1 cellular context compared by ENCODE assay signal in the genomic region with DNA sequence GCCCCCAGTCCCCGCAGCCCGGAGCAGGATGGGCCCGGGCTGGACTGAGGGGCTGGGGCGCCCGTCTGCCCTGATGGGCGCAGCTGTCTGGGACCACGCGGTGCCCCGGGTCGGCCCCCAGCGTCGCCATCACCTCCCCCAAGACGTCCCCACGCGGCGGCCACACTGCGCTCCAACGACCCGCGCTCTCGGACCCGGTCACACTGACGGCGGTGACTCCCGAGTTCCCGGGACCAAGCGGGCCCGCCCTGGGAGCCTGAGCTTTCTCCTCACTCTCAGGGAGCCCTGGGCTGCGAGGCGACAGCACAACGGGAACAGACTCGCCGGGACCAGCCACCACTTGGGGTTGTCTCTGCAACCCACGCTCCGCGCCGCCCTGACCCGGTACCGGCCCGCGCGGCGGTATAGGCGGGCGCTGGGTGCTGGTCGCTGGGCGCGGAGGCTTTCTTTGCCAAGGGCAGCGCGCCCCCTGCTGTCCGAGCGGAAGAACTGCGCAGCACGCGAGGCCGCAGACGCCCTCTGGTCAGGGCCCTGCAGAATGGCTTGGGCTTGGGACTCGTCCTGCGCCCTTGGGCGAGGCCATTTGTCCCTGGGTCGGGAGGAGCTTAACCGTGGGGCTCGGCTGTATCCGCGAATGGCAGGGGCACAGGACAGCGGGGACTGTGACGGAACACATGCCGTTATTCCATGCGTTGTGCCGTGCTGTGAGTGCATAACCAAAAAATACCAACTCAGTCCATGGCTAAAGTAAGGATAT.
TF ChIP-seq lines count a peak whose summit lies in the region.

No MANE protein-coding gene starts in this region.

TF ChIP-seq in HepG2, 621 proteins besides CTCF, POLR2A, EP300 and RAD21 (continued from another document and continues in another):
- TF ChIP-seq ARID5B (CRISPR knock-in tag; IDR thresholded peaks at IDR 0.05) (peak; percentile 54), ZNF570 (CRISPR knock-in tag; IDR thresholded peaks at IDR 0.05; ENCODE audit: borderline replicate concordance) (no peak), PATZ1 (CRISPR knock-in tag; IDR thresholded peaks at IDR 0.05) (peak; percentile 50), SMC3 (IDR thresholded peaks at IDR 0.05; ENCODE audit: low read length) (peak; percentile 49; the same call in 1 of the 2 replicates), MATR3 (CRISPR knock-in tag; IDR thresholded peaks at IDR 0.05) (no peak), GFI1 (CRISPR knock-in tag; IDR thresholded peaks at IDR 0.05; ENCODE audit: borderline replicate concordance) (peak; percentile 75), ZXDC (CRISPR knock-in tag; IDR thresholded peaks at IDR 0.05) (no peak), KDM1A (CRISPR knock-in tag; IDR thresholded peaks at IDR 0.05) (no peak), XRCC5 (optimal IDR thresholded peaks at IDR 0.05; ENCODE audit: low read length) (peak; percentile 77), IKZF4 (CRISPR knock-in tag; IDR thresholded peaks at IDR 0.05; ENCODE audit: borderline replicate concordance, low read depth, not compliant biosample characterization) (peak; percentile 75), JUNB (CRISPR knock-in tag; IDR thresholded peaks at IDR 0.05; ENCODE audit: borderline replicate concordance) (no peak), ZNF296 (CRISPR knock-in tag; conservative IDR thresholded peaks at IDR 0.05) (no peak), ZNF207 (IDR thresholded peaks at IDR 0.05; ENCODE audit: borderline replicate concordance) (no peak), ZNF143 (CRISPR knock-in tag; IDR thresholded peaks at IDR 0.05) (no peak), TSC22D2 (CRISPR knock-in tag; IDR thresholded peaks at IDR 0.05; ENCODE audit: borderline replicate concordance) (no peak), ZNF280B (CRISPR knock-in tag; IDR thresholded peaks at IDR 0.05; ENCODE audit: borderline replicate concordance) (peak; percentile 78; the same call in 1 of the 2 replicates), MAZ (IDR thresholded peaks at IDR 0.05; ENCODE audit: borderline replicate concordance, low read depth, low read length) (no peak), MAZ (CRISPR knock-in tag; IDR thresholded peaks at IDR 0.05; ENCODE audit: low read depth) (peak; percentile 69; the same call in 1 of the 2 replicates), ZNF660 (CRISPR knock-in tag; IDR thresholded peaks at IDR 0.05; ENCODE audit: borderline replicate concordance, low read depth) (no peak), KLF9 (CRISPR knock-in tag; IDR thresholded peaks at IDR 0.05; ENCODE audit: low read depth) (no peak), ARNT (IDR thresholded peaks at IDR 0.05) (no peak), TEAD3 (CRISPR knock-in tag; optimal IDR thresholded peaks at IDR 0.05; ENCODE audit: borderline replicate concordance) (peak; percentile 76), RELA (CRISPR knock-in tag; IDR thresholded peaks at IDR 0.05) (no peak), ZNF430 (CRISPR knock-in tag; IDR thresholded peaks at IDR 0.05) (0 out of 2 replicates have a peak, but pooled peaks have one; percentile 62)
- TF ChIP-seq, protein P1, sequence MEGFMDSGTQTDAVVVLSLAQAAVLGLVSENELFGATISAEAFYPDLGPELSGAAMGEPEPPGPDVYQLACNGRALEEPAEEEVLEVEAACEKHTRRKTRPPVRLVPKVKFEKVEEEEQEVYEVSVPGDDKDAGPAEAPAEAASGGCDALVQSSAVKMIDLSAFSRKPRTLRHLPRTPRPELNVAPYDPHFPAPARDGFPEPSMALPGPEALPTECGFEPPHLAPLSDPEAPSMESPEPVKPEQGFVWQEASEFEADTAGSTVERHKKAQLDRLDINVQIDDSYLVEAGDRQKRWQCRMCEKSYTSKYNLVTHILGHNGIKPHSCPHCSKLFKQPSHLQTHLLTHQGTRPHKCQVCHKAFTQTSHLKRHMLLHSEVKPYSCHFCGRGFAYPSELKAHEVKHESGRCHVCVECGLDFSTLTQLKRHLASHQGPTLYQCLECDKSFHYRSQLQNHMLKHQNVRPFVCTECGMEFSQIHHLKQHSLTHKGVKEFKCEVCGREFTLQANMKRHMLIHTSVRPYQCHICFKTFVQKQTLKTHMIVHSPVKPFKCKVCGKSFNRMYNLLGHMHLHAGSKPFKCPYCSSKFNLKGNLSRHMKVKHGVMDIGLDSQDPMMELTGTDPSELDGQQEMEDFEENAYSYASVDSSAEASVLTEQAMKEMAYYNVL (CRISPR knock-in tag; IDR thresholded peaks at IDR 0.05; ENCODE audit: borderline replicate concordance) = no peak; the same call in 1 of the 2 replicates
- TF ChIP-seq, protein P2, sequence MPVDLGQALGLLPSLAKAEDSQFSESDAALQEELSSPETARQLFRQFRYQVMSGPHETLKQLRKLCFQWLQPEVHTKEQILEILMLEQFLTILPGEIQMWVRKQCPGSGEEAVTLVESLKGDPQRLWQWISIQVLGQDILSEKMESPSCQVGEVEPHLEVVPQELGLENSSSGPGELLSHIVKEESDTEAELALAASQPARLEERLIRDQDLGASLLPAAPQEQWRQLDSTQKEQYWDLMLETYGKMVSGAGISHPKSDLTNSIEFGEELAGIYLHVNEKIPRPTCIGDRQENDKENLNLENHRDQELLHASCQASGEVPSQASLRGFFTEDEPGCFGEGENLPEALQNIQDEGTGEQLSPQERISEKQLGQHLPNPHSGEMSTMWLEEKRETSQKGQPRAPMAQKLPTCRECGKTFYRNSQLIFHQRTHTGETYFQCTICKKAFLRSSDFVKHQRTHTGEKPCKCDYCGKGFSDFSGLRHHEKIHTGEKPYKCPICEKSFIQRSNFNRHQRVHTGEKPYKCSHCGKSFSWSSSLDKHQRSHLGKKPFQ (CRISPR knock-in tag; IDR thresholded peaks at IDR 0.05; ENCODE audit: insufficient replicate concordance) = no peak
- TF ChIP-seq, protein P3, sequence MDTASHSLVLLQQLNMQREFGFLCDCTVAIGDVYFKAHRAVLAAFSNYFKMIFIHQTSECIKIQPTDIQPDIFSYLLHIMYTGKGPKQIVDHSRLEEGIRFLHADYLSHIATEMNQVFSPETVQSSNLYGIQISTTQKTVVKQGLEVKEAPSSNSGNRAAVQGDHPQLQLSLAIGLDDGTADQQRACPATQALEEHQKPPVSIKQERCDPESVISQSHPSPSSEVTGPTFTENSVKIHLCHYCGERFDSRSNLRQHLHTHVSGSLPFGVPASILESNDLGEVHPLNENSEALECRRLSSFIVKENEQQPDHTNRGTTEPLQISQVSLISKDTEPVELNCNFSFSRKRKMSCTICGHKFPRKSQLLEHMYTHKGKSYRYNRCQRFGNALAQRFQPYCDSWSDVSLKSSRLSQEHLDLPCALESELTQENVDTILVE (CRISPR knock-in tag; IDR thresholded peaks at IDR 0.05) = peak; percentile 79; the same call in 1 of the 2 replicates
- TF ChIP-seq, protein P4, sequence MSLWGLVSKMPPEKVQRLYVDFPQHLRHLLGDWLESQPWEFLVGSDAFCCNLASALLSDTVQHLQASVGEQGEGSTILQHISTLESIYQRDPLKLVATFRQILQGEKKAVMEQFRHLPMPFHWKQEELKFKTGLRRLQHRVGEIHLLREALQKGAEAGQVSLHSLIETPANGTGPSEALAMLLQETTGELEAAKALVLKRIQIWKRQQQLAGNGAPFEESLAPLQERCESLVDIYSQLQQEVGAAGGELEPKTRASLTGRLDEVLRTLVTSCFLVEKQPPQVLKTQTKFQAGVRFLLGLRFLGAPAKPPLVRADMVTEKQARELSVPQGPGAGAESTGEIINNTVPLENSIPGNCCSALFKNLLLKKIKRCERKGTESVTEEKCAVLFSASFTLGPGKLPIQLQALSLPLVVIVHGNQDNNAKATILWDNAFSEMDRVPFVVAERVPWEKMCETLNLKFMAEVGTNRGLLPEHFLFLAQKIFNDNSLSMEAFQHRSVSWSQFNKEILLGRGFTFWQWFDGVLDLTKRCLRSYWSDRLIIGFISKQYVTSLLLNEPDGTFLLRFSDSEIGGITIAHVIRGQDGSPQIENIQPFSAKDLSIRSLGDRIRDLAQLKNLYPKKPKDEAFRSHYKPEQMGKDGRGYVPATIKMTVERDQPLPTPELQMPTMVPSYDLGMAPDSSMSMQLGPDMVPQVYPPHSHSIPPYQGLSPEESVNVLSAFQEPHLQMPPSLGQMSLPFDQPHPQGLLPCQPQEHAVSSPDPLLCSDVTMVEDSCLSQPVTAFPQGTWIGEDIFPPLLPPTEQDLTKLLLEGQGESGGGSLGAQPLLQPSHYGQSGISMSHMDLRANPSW (CRISPR knock-in tag; IDR thresholded peaks at IDR 0.05; ENCODE audit: borderline replicate concordance) = no peak
